ENCODE assay signal across 1 cellular context in genomic region chr11:34665077-34665835, GRCh38.
TF ChIP-seq lines count a peak whose summit lies in the region.

No MANE protein-coding gene starts in this region.

TF ChIP-seq in HepG2, 621 proteins besides CTCF, POLR2A, EP300 and RAD21 (continued from another document and continues in another):
- TF ChIP-seq, protein P1, sequence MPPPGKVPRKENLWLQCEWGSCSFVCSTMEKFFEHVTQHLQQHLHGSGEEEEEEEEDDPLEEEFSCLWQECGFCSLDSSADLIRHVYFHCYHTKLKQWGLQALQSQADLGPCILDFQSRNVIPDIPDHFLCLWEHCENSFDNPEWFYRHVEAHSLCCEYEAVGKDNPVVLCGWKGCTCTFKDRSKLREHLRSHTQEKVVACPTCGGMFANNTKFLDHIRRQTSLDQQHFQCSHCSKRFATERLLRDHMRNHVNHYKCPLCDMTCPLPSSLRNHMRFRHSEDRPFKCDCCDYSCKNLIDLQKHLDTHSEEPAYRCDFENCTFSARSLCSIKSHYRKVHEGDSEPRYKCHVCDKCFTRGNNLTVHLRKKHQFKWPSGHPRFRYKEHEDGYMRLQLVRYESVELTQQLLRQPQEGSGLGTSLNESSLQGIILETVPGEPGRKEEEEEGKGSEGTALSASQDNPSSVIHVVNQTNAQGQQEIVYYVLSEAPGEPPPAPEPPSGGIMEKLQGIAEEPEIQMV (CRISPR knock-in tag; IDR thresholded peaks at IDR 0.05; ENCODE audit: low read depth) = no peak
- TF ChIP-seq PATZ1 (CRISPR knock-in tag; IDR thresholded peaks at IDR 0.05) (0 out of 2 replicates have a peak, but pooled peaks have one; percentile 10), HNF4G (IDR thresholded peaks at IDR 0.05; ENCODE audit: borderline replicate concordance, low read depth, low read length) (peak; percentile 66; the same call in 1 of the 2 replicates), HNF4G (CRISPR knock-in tag; IDR thresholded peaks at IDR 0.05; ENCODE audit: borderline replicate concordance, low read depth) (no peak), TBL1XR1 (IDR thresholded peaks at IDR 0.05; ENCODE audit: borderline replicate concordance, low read length, partially characterized antibody) (no peak), KDM4B (CRISPR knock-in tag; IDR thresholded peaks at IDR 0.05) (no peak), ZNF367 (CRISPR knock-in tag; IDR thresholded peaks at IDR 0.05; ENCODE audit: borderline replicate concordance) (no peak), MXD4 (CRISPR knock-in tag; IDR thresholded peaks at IDR 0.05) (no peak), TERF1 (CRISPR knock-in tag; IDR thresholded peaks at IDR 0.05) (no peak), SMC3 (IDR thresholded peaks at IDR 0.05; ENCODE audit: low read length) (no peak), NR2F1 (CRISPR knock-in tag; IDR thresholded peaks at IDR 0.05) (peak; percentile 21 to 75; a peak in 3 of 4 replicates), MBD4 (IDR thresholded peaks at IDR 0.05; ENCODE audit: borderline replicate concordance, low read length) (no peak; the same call in 1 of the 2 replicates), POGZ (CRISPR knock-in tag; IDR thresholded peaks at IDR 0.05) (peak; percentile 36; the same call in 1 of the 2 replicates), SAP130 (CRISPR knock-in tag; IDR thresholded peaks at IDR 0.05; ENCODE audit: low read depth) (peak; percentile 59), FOXO1 (CRISPR knock-in tag; IDR thresholded peaks at IDR 0.05) (peak; percentile 64; the same call in 1 of the 2 replicates), KIAA2018 (CRISPR knock-in tag; IDR thresholded peaks at IDR 0.05; ENCODE audit: borderline replicate concordance) (no peak), MAFK (conservative IDR thresholded peaks at IDR 0.05 in 1 of 2, IDR thresholded peaks at IDR 0.05 in 1 of 2; ENCODE audit: low read length in 2 of 2) (no peak), ZNF609 (CRISPR knock-in tag; IDR thresholded peaks at IDR 0.05; ENCODE audit: borderline replicate concordance) (peak; percentile 94), NR2F6 (IDR thresholded peaks at IDR 0.05) (peak; percentile 96), NR2F6 (CRISPR knock-in tag; IDR thresholded peaks at IDR 0.05) (peak; percentile 91), PTBP1 (IDR thresholded peaks at IDR 0.05; ENCODE audit: low read depth, low read length, poor library complexity, severe bottlenecking) (no peak), GFI1 (CRISPR knock-in tag; IDR thresholded peaks at IDR 0.05; ENCODE audit: borderline replicate concordance) (peak; percentile 94), TOE1 (CRISPR knock-in tag; IDR thresholded peaks at IDR 0.05) (0 out of 2 replicates have a peak, but pooled peaks have one; percentile 14)
- TF ChIP-seq, protein P2, sequence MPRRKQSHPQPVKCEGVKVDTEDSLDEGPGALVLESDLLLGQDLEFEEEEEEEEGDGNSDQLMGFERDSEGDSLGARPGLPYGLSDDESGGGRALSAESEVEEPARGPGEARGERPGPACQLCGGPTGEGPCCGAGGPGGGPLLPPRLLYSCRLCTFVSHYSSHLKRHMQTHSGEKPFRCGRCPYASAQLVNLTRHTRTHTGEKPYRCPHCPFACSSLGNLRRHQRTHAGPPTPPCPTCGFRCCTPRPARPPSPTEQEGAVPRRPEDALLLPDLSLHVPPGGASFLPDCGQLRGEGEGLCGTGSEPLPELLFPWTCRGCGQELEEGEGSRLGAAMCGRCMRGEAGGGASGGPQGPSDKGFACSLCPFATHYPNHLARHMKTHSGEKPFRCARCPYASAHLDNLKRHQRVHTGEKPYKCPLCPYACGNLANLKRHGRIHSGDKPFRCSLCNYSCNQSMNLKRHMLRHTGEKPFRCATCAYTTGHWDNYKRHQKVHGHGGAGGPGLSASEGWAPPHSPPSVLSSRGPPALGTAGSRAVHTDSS (CRISPR knock-in tag; conservative IDR thresholded peaks at IDR 0.05) = no peak
- TF ChIP-seq, protein P3, sequence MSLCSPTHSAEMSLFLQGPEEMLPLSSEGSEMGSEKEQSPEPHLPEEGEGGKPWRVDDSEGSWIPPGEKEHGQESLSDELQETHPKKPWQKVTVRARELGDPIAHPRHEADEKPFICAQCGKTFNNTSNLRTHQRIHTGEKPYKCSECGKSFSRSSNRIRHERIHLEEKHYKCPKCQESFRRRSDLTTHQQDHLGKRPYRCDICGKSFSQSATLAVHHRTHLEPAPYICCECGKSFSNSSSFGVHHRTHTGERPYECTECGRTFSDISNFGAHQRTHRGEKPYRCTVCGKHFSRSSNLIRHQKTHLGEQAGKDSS (CRISPR knock-in tag; IDR thresholded peaks at IDR 0.05; ENCODE audit: borderline replicate concordance, low read depth) = no peak
- TF ChIP-seq, protein P4, sequence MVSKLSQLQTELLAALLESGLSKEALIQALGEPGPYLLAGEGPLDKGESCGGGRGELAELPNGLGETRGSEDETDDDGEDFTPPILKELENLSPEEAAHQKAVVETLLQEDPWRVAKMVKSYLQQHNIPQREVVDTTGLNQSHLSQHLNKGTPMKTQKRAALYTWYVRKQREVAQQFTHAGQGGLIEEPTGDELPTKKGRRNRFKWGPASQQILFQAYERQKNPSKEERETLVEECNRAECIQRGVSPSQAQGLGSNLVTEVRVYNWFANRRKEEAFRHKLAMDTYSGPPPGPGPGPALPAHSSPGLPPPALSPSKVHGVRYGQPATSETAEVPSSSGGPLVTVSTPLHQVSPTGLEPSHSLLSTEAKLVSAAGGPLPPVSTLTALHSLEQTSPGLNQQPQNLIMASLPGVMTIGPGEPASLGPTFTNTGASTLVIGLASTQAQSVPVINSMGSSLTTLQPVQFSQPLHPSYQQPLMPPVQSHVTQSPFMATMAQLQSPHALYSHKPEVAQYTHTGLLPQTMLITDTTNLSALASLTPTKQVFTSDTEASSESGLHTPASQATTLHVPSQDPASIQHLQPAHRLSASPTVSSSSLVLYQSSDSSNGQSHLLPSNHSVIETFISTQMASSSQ (IDR thresholded peaks at IDR 0.05; ENCODE audit: low read depth) = peak; percentile 56
- TF ChIP-seq, protein P4 (CRISPR knock-in tag; IDR thresholded peaks at IDR 0.05; ENCODE audit: borderline replicate concordance) = peak; percentile 66; the same call in 1 of the 2 replicates
